Comparison of ENCODE assay signal across 9 cellular contexts in genomic region chr10:72322280-72323058, GRCh38. TPM values are rescaled to one million over a fixed set of nuclear protein-coding genes. Genes with fewer than 3 reads are reported as not detected.
DNase-seq lines count a peak whose midpoint lies in the region; ATAC-seq and TF ChIP-seq lines count a peak whose summit lies in the region.
"Had no signal": no experiment of that assay in that cellular context is flagged by ENCODE, and none has a peak within 500 bp of the region (broad histone marks: within the 10 kb centered on the region; RNA-seq: fewer than 3 reads in every experiment).

No MANE protein-coding gene starts in this region.

- no peak for ATAC-seq in GM18861 (IDR thresholded peaks at IDR 0.05; ENCODE audit: unreplicated experiment)

- no peak overlapping the region for H3K27ac Mint-ChIP-seq in nephron progenitor cell
- no peak overlapping the region for H3K27ac Mint-ChIP-seq in endothelial cell (ENCODE audit: unreplicated experiment)

- H3K27me3 ChIP-seq in HUES6 (ENCODE audit: control insufficient read depth, insufficient read depth, low read length): no peaks in the 10 kb centered on the region
- H3K27me3 ChIP-seq: ascending aorta had no signal

- no peak for TF ChIP-seq CTCF in nephron progenitor cell (IDR thresholded peaks at IDR 0.05)
- no peak for TF ChIP-seq CTCF in endothelial cell (IDR thresholded peaks at IDR 0.05; ENCODE audit: unreplicated experiment)

- no peaks in the 10 kb centered on the region for H3K27me3 Mint-ChIP-seq in nephron progenitor cell (ENCODE audit: low read depth, poor library complexity)
- peaks cover 8% of the 10 kb centered on the region for H3K27me3 Mint-ChIP-seq in endothelial cell (ENCODE audit: unreplicated experiment)

- no peak overlapping the region for H3K4me3 ChIP-seq in HUES6 (ENCODE audit: low read depth, low read length)
- H3K4me3 ChIP-seq: ascending aorta had no signal

- H3K9me3 Mint-ChIP-seq in nephron progenitor cell (no peaks in the 10 kb centered on the region), endothelial cell (ENCODE audit: unreplicated experiment) (no peaks in the 10 kb centered on the region)

- H3K4me1 Mint-ChIP-seq in nephron progenitor cell (peaks cover 77% of the 10 kb centered on the region), endothelial cell (ENCODE audit: unreplicated experiment) (peaks cover 38% of the 10 kb centered on the region)

- no peaks in the 10 kb centered on the region for H3K36me3 Mint-ChIP-seq in nephron progenitor cell (ENCODE audit: low read depth)
- peaks cover 4% of the 10 kb centered on the region for H3K36me3 Mint-ChIP-seq in endothelial cell (ENCODE audit: low read depth, unreplicated experiment)

- H3K9me3 ChIP-seq in HUES6 (ENCODE audit: control insufficient read depth, insufficient read depth, low read depth, low read length): no peaks in the 10 kb centered on the region
- H3K9me3 ChIP-seq: ascending aorta had no signal

- peak; percentile 76 to 79 for DNase-seq in activated CD4-positive, alpha-beta T cell treated with anti-CD3 and anti-CD28 coated beads for 4 hours
- DNase-seq in central memory CD4-positive, alpha-beta T cell: peak; percentile 40
- peak; percentile 41 for DNase-seq in stimulated activated CD8-positive, alpha-beta memory T cell treated with anti-CD3 and anti-CD28 coated beads, Interleukin-12 subunit alpha, Interleukin-12 subunit beta, amount 100 ng/mL, for 1 hour (ENCODE audit: low read depth)
- DNase-seq in nephron progenitor cell (no peak), endothelial cell (ENCODE audit: low spot score) (no peak), epidermal melanocyte (ENCODE audit: insufficient read length, low spot score) (no peak)

- no peak overlapping the region for H3K27ac ChIP-seq in HUES6 (ENCODE audit: low read depth, low read length)
- H3K27ac ChIP-seq: ascending aorta had no signal

- no peaks in the 10 kb centered on the region for H3K36me3 ChIP-seq in HUES6 (ENCODE audit: control insufficient read depth, insufficient read depth, low read length)
- H3K36me3 ChIP-seq: ascending aorta had no signal

- H3K4me3 Mint-ChIP-seq in nephron progenitor cell (no peak overlapping the region), endothelial cell (ENCODE audit: unreplicated experiment) (no peak overlapping the region)

- peak overlapping the region; percentile 7 for H3K9ac ChIP-seq in HUES6 (ENCODE audit: low read length)

- peaks cover 49% of the 10 kb centered on the region for H3K4me1 ChIP-seq in HUES6 (ENCODE audit: control insufficient read depth, insufficient read depth, low read length)

RNA-seq across cellular contexts. Expression of gene DNAJB12, which starts 32.2 kb away (rescaled TPM):
- 20.5 TPM for total RNA-seq in endothelial cell (ENCODE audit: unreplicated experiment)

RNA-seq across cellular contexts. Expression of gene DDIT4, which starts 48.7 kb away (rescaled TPM):
- total RNA-seq in endothelial cell (ENCODE audit: unreplicated experiment): 32.4 TPM

Comparison
In these comparisons a context has a peak if more than half of its experiments do, and no peak if none do; other contexts are left out.
1. DNase-seq: peak in activated CD4-positive, alpha-beta T cell treated with anti-CD3 and anti-CD28 coated beads for 4 hours (2 of 2), central memory CD4-positive, alpha-beta T cell (single experiment) and stimulated activated CD8-positive, alpha-beta memory T cell treated with anti-CD3 and anti-CD28 coated beads, Interleukin-12 subunit alpha, Interleukin-12 subunit beta, amount 100 ng/mL, for 1 hour (single experiment); none in nephron progenitor cell (single experiment), endothelial cell (single experiment) and epidermal melanocyte (single experiment).